Comparison of ENCODE assay signal across 15 cellular contexts in the genomic region with DNA sequence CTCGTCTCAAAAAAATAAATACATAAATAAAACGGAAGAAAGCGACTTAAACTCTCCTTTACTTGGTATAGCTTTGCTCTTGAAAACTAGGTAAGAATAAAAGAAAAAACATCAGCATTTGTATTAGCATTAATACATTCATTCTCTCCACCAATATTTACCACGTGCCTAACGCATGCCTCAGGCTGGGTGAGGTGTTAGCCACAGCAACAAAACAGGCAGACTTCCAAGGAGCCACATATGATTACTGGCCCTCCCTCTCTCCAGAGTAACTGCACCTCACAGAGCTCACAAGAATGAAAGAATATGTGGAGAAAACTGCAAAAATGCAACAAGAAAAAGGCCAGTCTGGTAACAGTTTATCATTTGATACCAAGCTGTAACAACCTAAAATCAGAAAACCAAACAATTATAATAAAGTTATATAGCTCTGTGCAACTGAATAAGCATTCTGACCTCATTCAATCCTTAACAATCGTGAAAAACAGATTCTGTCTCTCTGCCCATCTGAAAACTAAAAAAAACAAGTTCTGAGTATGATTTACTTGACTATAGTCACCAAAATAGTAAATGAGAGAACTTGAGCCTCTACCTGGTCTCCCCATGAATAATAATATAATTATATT.
DNase-seq lines count a peak whose midpoint lies in the region; ATAC-seq and TF ChIP-seq lines count a peak whose summit lies in the region.
"Had no signal": no experiment of that assay in that cellular context is flagged by ENCODE, and none has a peak within 500 bp of the region (broad histone marks: within the 10 kb centered on the region; RNA-seq: fewer than 3 reads in every experiment).

No MANE protein-coding gene starts in this region.

- peak; percentile 21 for DNase-seq in EL
- peak; percentile 48 for DNase-seq in NCI-H226
- peak; percentile 59 for DNase-seq in choroid plexus epithelial cell (ENCODE audit: low read depth)
- no peak for DNase-seq in nephron progenitor cell
- DNase-seq in hippocampal formation (lab: John Stamatoyannopoulos, UW) = no peak
- DNase-seq in amniotic stem cell (lab: John Stamatoyannopoulos, UW) = no peak
- DNase-seq: activated effector memory CD4-positive, alpha-beta T cell treated with anti-CD3 and anti-CD28 coated beads, Interleukin-2, amount 50 U/mL, for 16 hours; brain microvascular endothelial cell; DMS53; lower lobe of right lung; NCI-H1436; OCI-M1 had no signal

- H3K4me3 ChIP-seq in choroid plexus epithelial cell (ENCODE audit: low read depth, low read length) = no peak overlapping the region
- H3K4me3 ChIP-seq: BLaER1, lower lobe of right lung, suprapubic skin had no signal

- TF ChIP-seq CTCF in choroid plexus epithelial cell (conservative IDR thresholded peaks at IDR 0.05; ENCODE audit: low read depth, low read length) (no peak), nephron progenitor cell (IDR thresholded peaks at IDR 0.05) (no peak)

- peak overlapping the region; percentile 82 for H3K27ac Mint-ChIP-seq in nephron progenitor cell

- no peaks in the 10 kb centered on the region for H3K9me3 Mint-ChIP-seq in nephron progenitor cell

- no peak overlapping the region for H3K4me3 Mint-ChIP-seq in nephron progenitor cell

- H3K4me1 Mint-ChIP-seq in nephron progenitor cell = peaks cover 35% of the 10 kb centered on the region

- H3K27me3 Mint-ChIP-seq in nephron progenitor cell (ENCODE audit: low read depth, poor library complexity) = no peaks in the 10 kb centered on the region

- ATAC-seq in HG03378 (IDR thresholded peaks at IDR 0.05; ENCODE audit: unreplicated experiment) = no peak
- ATAC-seq: lower lobe of right lung had no signal

- H3K36me3 Mint-ChIP-seq in nephron progenitor cell (ENCODE audit: low read depth) = peaks cover 19% of the 10 kb centered on the region

Comparison
In these comparisons a context has a peak if more than half of its experiments do, and no peak if none do; other contexts are left out.
1. DNase-seq: peak in EL (single experiment), NCI-H226 (single experiment) and choroid plexus epithelial cell (single experiment); none in nephron progenitor cell (single experiment), hippocampal formation (0 of 2) and amniotic stem cell (single experiment).